Comparison of ENCODE assay signal across 23 cellular contexts in the genomic region with DNA sequence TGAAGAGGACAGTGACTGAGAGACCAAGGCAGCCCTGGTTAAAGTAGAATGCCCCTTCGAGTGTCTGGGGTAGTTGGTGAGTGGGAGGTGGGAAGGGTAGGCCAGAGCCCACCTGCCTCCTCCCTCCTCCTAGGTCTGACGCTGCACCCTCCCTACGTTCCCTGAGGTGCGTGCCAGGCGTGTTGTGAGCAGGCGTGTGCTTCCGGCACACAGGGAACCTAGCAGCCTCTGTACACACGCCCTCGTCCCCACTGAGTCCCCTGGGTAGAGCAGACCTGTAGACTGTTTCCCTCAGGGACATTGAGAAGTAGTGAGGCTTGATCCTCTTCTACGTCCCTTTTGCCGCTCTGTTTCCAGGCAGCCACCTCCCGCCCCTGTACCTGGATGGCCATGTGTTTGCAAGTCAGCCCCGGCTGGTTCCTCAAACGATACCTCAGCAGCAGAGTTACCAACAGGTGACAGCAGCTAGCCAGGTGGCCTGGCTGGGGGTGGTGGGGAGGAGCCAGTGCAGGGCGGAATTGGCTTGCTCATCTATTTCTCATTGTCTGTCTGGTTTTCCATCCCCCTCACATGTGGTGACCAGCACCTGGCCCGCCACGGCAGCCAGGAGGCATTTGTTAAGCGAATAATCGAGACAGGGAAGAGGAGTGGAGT. TPM values are rescaled to one million over a fixed set of nuclear protein-coding genes. Genes with fewer than 3 reads are reported as not detected.
A peak's percentile ranks its signal among the peaks of the same experiment; 100 is the strongest.
DNase-seq lines count a peak whose midpoint lies in the region; ATAC-seq, FAIRE-seq and TF ChIP-seq lines count a peak whose summit lies in the region.
"Had no signal": no experiment of that assay in that cellular context is flagged by ENCODE, and none has a peak within 500 bp of the region (broad histone marks: within the 10 kb centered on the region; RNA-seq: fewer than 3 reads in every experiment).

No MANE protein-coding gene starts in this region.

- H3K27me3 ChIP-seq in astrocyte (ENCODE audit: insufficient read depth, low read length) (no peaks in the 10 kb centered on the region), neural progenitor cell (no peaks in the 10 kb centered on the region), tibial artery (no peaks in the 10 kb centered on the region)
- no peaks in the 10 kb centered on the region for H3K27me3 ChIP-seq in CD8-positive, alpha-beta T cell (ENCODE audit: insufficient read depth, low read length)
- H3K27me3 ChIP-seq: SJCRH30, tibial nerve had no signal

- H3K9me3 ChIP-seq in astrocyte (ENCODE audit: insufficient read depth, low read depth, low read length) (no peaks in the 10 kb centered on the region), neural progenitor cell (ENCODE audit: low read depth) (no peaks in the 10 kb centered on the region), tibial artery (no peaks in the 10 kb centered on the region)
- H3K9me3 ChIP-seq in CD8-positive, alpha-beta T cell (ENCODE audit: low read length), result no peaks in the 10 kb centered on the region
- H3K9me3 ChIP-seq: SJCRH30, tibial nerve had no signal

- POLR2A ChIA-PET in CD8-positive, alpha-beta T cell (lab: Charles Lee), result no interaction called here

- H3F3A ChIP-seq in neural progenitor cell (ENCODE audit: low read depth), result peaks cover 3% of the 10 kb centered on the region

- H3K27ac ChIP-seq in astrocyte (ENCODE audit: low read depth, low read length), result no peak overlapping the region
- peak overlapping the region; percentile 20 for H3K27ac ChIP-seq in neural progenitor cell
- no peak overlapping the region for H3K27ac ChIP-seq in tibial artery
- no peak overlapping the region for H3K27ac ChIP-seq in CD8-positive, alpha-beta T cell (ENCODE audit: low read depth, low read length)
- H3K27ac ChIP-seq: 22Rv1, SJCRH30, tibial nerve had no signal

- H3K36me3 ChIP-seq in astrocyte (ENCODE audit: insufficient read depth, low read length) (peaks cover 61% of the 10 kb centered on the region), neural progenitor cell (peaks cover 3% of the 10 kb centered on the region), tibial artery (peaks cover 93 to 100% (median 98%) of the 10 kb centered on the region in 3 donors)
- peaks cover 85% of the 10 kb centered on the region for H3K36me3 ChIP-seq in CD8-positive, alpha-beta T cell (ENCODE audit: insufficient read depth, low read length)

- H3K9me3 Mint-ChIP-seq in astrocyte (ENCODE audit: unreplicated experiment), result no peaks in the 10 kb centered on the region
- peaks cover 1% of the 10 kb centered on the region for H3K9me3 Mint-ChIP-seq in neural progenitor cell
- no peaks in the 10 kb centered on the region for H3K9me3 Mint-ChIP-seq in CD8-positive, alpha-beta T cell

- no peaks in the 10 kb centered on the region for H3K4me1 ChIP-seq in astrocyte (ENCODE audit: insufficient read depth, low read length)
- H3K4me1 ChIP-seq in neural progenitor cell, result no peaks in the 10 kb centered on the region
- peaks cover 0 to 29% (median 0%) of the 10 kb centered on the region in 4 donors for H3K4me1 ChIP-seq in tibial artery
- H3K4me1 ChIP-seq in CD8-positive, alpha-beta T cell (ENCODE audit: insufficient read depth, low read length), result no peaks in the 10 kb centered on the region
- H3K4me1 ChIP-seq: SJCRH30, tibial nerve had no signal

- H2AFZ ChIP-seq in astrocyte (ENCODE audit: low read depth, low read length), result no peak overlapping the region
- no peak overlapping the region for H2AFZ ChIP-seq in neural progenitor cell (replicated peaks)

- H3K79me2 ChIP-seq in astrocyte (ENCODE audit: insufficient read depth, low read length) (peaks cover 31% of the 10 kb centered on the region), neural progenitor cell (ENCODE audit: low read depth) (peaks cover 7% of the 10 kb centered on the region)

- H3K27me3 Mint-ChIP-seq in astrocyte (ENCODE audit: low read depth, unreplicated experiment) (no peaks in the 10 kb centered on the region), neural progenitor cell (ENCODE audit: insufficient read depth, low read depth) (peaks cover 16% of the 10 kb centered on the region)
- no peaks in the 10 kb centered on the region for H3K27me3 Mint-ChIP-seq in CD8-positive, alpha-beta T cell (ENCODE audit: low read depth)
- H3K27me3 Mint-ChIP-seq: activated CD8-positive, alpha-beta memory T cell treated with anti-CD3 and anti-CD28 coated beads, Interleukin-2, amount 10 ng/mL, durations not matched to agents 7 days and 5 days had no signal

- H3K27ac Mint-ChIP-seq in astrocyte (ENCODE audit: unreplicated experiment) (peak overlapping the region; percentile 50), neural progenitor cell (peak overlapping the region; percentile 33)
- H3K27ac Mint-ChIP-seq in CD8-positive, alpha-beta T cell, result no peak overlapping the region
- H3K27ac Mint-ChIP-seq: activated CD8-positive, alpha-beta memory T cell treated with anti-CD3 and anti-CD28 coated beads, Interleukin-2, amount 10 ng/mL, durations not matched to agents 7 days and 5 days had no signal

- no peak for ATAC-seq in CD8-positive, alpha-beta T cell
- ATAC-seq: activated CD4-positive, CD25-positive, alpha-beta regulatory T cell treated with anti-CD3 and anti-CD28 coated beads, Interleukin-2, amount 50 U/mL, for 24 hours; activated CD8-positive, alpha-beta memory T cell treated with anti-CD3 and anti-CD28 coated beads, Interleukin-2, amount 10 ng/mL, durations not matched to agents 7 days and 5 days had no signal

- FAIRE-seq in HTR-8/SVneo (lab: Jason Lieb, UNC), result peak; percentile 36
- FAIRE-seq in astrocyte (lab: Jason Lieb, UNC), result no peak

- intact Hi-C loops in tibial artery (cut with DNase I; ENCODE audit: low total_unique reads), result no loop called here
- intact Hi-C loops in CD8-positive, alpha-beta T cell (cut with DNase I, micrococcal nuclease), result no loop called here

- H4K20me1 ChIP-seq in astrocyte (ENCODE audit: insufficient read depth, low read length) (peaks cover 94% of the 10 kb centered on the region), neural progenitor cell (ENCODE audit: low read depth) (peaks cover 60% of the 10 kb centered on the region)

- DNase-seq in DMS53 (lab: John Stamatoyannopoulos, UW), result peak; percentile 26
- no peak for DNase-seq in DMS53 treated with DMSO at 0.1 percent for 48 hours (lab: John Stamatoyannopoulos, UW; ENCODE audit: unreplicated experiment)
- no peak for DNase-seq in HTR-8/SVneo (ENCODE audit: insufficient read length, low spot score)
- no peak for DNase-seq in astrocyte (ENCODE audit: low read depth)
- DNase-seq in neural progenitor cell (ENCODE audit: low spot score), result no peak
- no peak for DNase-seq in amygdala (lab: John Stamatoyannopoulos, UW)
- DNase-seq in tibial artery, result no peak
- DNase-seq in CD8-positive, alpha-beta T cell, result no peak
- DNase-seq: activated CD8-positive, alpha-beta memory T cell treated with anti-CD3 and anti-CD28 coated beads, Interleukin-2, amount 10 ng/mL, durations not matched to agents 7 days and 5 days; activated naive CD4-positive, alpha-beta T cell; DMS79; effector CD4-positive, alpha-beta T cell; hypothalamus; NCI-H2227 treated with DMSO at 0.1 percent for 48 hours; nucleus accumbens; SJCRH30; stimulated activated CD4-positive, alpha-beta T cell treated with anti-CD3 and anti-CD28 coated beads, Interleukin-4, amount 100 ng/mL, for 1 hour; stimulated activated CD8-positive, alpha-beta memory T cell treated with anti-CD3 and anti-CD28 coated beads, Interleukin-4, amount 100 ng/mL, for 48 hours had no signal

- H3K4me2 ChIP-seq in astrocyte (ENCODE audit: low read length) (no peak overlapping the region), neural progenitor cell (no peak overlapping the region)

- H3K4me1 Mint-ChIP-seq in astrocyte (ENCODE audit: low read depth, unreplicated experiment), result peaks cover 3% of the 10 kb centered on the region
- H3K4me1 Mint-ChIP-seq in neural progenitor cell, result peaks cover 2% of the 10 kb centered on the region
- H3K4me1 Mint-ChIP-seq in CD8-positive, alpha-beta T cell (ENCODE audit: low read depth), result peaks cover 2% of the 10 kb centered on the region
- H3K4me1 Mint-ChIP-seq: activated CD8-positive, alpha-beta memory T cell treated with anti-CD3 and anti-CD28 coated beads, Interleukin-2, amount 10 ng/mL, durations not matched to agents 7 days and 5 days had no signal

- CTCF ChIA-PET in CD8-positive, alpha-beta T cell (lab: Charles Lee), result no interaction called here

- H3K4me3 Mint-ChIP-seq in astrocyte (ENCODE audit: unreplicated experiment) (no peak overlapping the region), neural progenitor cell (peak overlapping the region; percentile 43)
- H3K4me3 Mint-ChIP-seq in CD8-positive, alpha-beta T cell, result no peak overlapping the region
- H3K4me3 Mint-ChIP-seq: activated CD8-positive, alpha-beta memory T cell treated with anti-CD3 and anti-CD28 coated beads, Interleukin-2, amount 10 ng/mL, durations not matched to agents 7 days and 5 days had no signal

- H3K4me3 ChIP-seq in astrocyte (ENCODE audit: insufficient read depth, low read depth, low read length) (no peak overlapping the region), neural progenitor cell (no peak overlapping the region), tibial artery (no peak overlapping the region)
- H3K4me3 ChIP-seq in CD8-positive, alpha-beta T cell (ENCODE audit: low read depth, low read length), result no peak overlapping the region
- H3K4me3 ChIP-seq: SJCRH30, tibial nerve had no signal

- H3K36me3 Mint-ChIP-seq in astrocyte (ENCODE audit: low read depth, unreplicated experiment) (peaks cover 29% of the 10 kb centered on the region), neural progenitor cell (peaks cover 59% of the 10 kb centered on the region)
- peaks cover 97% of the 10 kb centered on the region for H3K36me3 Mint-ChIP-seq in CD8-positive, alpha-beta T cell

- TF ChIP-seq CTCF in astrocyte (IDR thresholded peaks at IDR 0.05; ENCODE audit: insufficient read depth, low read depth, low read length) (no peak), neural progenitor cell (IDR thresholded peaks at IDR 0.05) (no peak), tibial artery (IDR thresholded peaks at IDR 0.05) (no peak)
- no peak for TF ChIP-seq CTCF in CD8-positive, alpha-beta T cell (IDR thresholded peaks at IDR 0.05)

- no peak overlapping the region for H3K9ac ChIP-seq in astrocyte (ENCODE audit: low read length)
- H3K9ac ChIP-seq in neural progenitor cell, result no peak overlapping the region

RNA-seq across cellular contexts. Expression of a gene that starts 16.9 kb away (rescaled TPM):
- 29.0 and 34.8 TPM in 2 replicates for total RNA-seq in astrocyte
- total RNA-seq in neural progenitor cell (ENCODE audit: low replicate concordance), result 31.1 and 48.0 TPM in 2 replicates
- 10 to 100 TPM; 33.9 to 40.8 TPM for total RNA-seq in CD8-positive, alpha-beta T cell

RNA-seq across cellular contexts. Expression of a gene that starts 45.2 kb away (rescaled TPM):
- total RNA-seq in astrocyte (11.9 and 15.4 TPM in 2 replicates), neural progenitor cell (ENCODE audit: low replicate concordance) (30.7 and 41.1 TPM in 2 replicates)
- 10 to 100 TPM; 22.6 to 24.7 TPM for total RNA-seq in CD8-positive, alpha-beta T cell

RNA-seq across cellular contexts. Expression of a gene that starts 59.5 kb away (rescaled TPM):
- total RNA-seq in astrocyte (not detected in 2 replicates), neural progenitor cell (ENCODE audit: low replicate concordance) (not detected in 2 replicates)
- not detected for total RNA-seq in CD8-positive, alpha-beta T cell
- total RNA-seq: activated CD8-positive, alpha-beta memory T cell treated with anti-CD3 and anti-CD28 coated beads, Interleukin-2, amount 10 ng/mL, durations not matched to agents 7 days and 5 days; mononuclear cell; SJCRH30; T-helper 2 cell treated with Interferon-gamma antibody and Interleukin-4, amounts not matched to agents 100 ng/mL and 5 ng/mL, for 36 hours; tibial nerve had no signal
